In genomic region chr6:138987643-138988468, GRCh38 we compare ENCODE assay signal across 2 cellular contexts.
TF ChIP-seq lines count a peak whose summit lies in the region.

TSS of gene REPS1 (minus strand) at chr6:138988253. CDS start at chr6:138987682, 571 bp downstream.

TF ChIP-seq in HCT116, 20 proteins besides CTCF, POLR2A, EP300 and RAD21 (continued from another document):
- TF ChIP-seq SRF (IDR thresholded peaks at IDR 0.05; ENCODE audit: low read depth) (no peak), ATF3 (IDR thresholded peaks at IDR 0.05) (no peak), YY1 (IDR thresholded peaks at IDR 0.05; ENCODE audit: extremely low read depth, insufficient replicate concordance, low read depth, low read length) (peak; percentile 88), EGR1 (IDR thresholded peaks at IDR 0.05; ENCODE audit: low read depth) (peak; percentile 50; the same call in 1 of the 2 replicates), REST (IDR thresholded peaks at IDR 0.05; ENCODE audit: low read depth) (no peak), ZFX (IDR thresholded peaks at IDR 0.05) (peak; percentile 95), FOSL1 (IDR thresholded peaks at IDR 0.05; ENCODE audit: low read depth) (no peak), EZH2 (IDR thresholded peaks at IDR 0.05) (no peak), ELF1 (IDR thresholded peaks at IDR 0.05; ENCODE audit: borderline replicate concordance, low read depth) (peak; percentile 57), MAX (IDR thresholded peaks at IDR 0.05) (peak; percentile 76), SP1 (IDR thresholded peaks at IDR 0.05; ENCODE audit: low read depth) (peak; percentile 16; the same call in 1 of the 2 replicates), POLR2AphosphoS5 (IDR thresholded peaks at IDR 0.05; ENCODE audit: low read depth, low read length) (peak; percentile 88), JUND (IDR thresholded peaks at IDR 0.05) (no peak)

TF ChIP-seq in SK-N-SH, 30 proteins besides CTCF, POLR2A, EP300 and RAD21 (continued from another document):
- TF ChIP-seq PBX3 (IDR thresholded peaks at IDR 0.05) = no peak
- no peak for TF ChIP-seq NFIC (IDR thresholded peaks at IDR 0.05; ENCODE audit: borderline replicate concordance)
- TF ChIP-seq REST (IDR thresholded peaks at IDR 0.05; ENCODE audit: low read depth, low read length) = no peak
- TF ChIP-seq FOSL2 (IDR thresholded peaks at IDR 0.05; ENCODE audit: borderline replicate concordance, low read depth) = no peak
- TF ChIP-seq TAF1 (IDR thresholded peaks at IDR 0.05; ENCODE audit: borderline replicate concordance, low read depth, low read length) = peak; percentile 85
- TF ChIP-seq USF2 (IDR thresholded peaks at IDR 0.05; ENCODE audit: borderline replicate concordance, low read depth, low read length) = no peak
- peak; percentile 88 for TF ChIP-seq CHD2 (IDR thresholded peaks at IDR 0.05; ENCODE audit: low read length, partially characterized antibody)
- TF ChIP-seq FOXM1 (IDR thresholded peaks at IDR 0.05; ENCODE audit: low read depth) = no peak
- peak; percentile 69 for TF ChIP-seq MXI1 (IDR thresholded peaks at IDR 0.05; ENCODE audit: low read depth, low read length)
- TF ChIP-seq ELF1 (IDR thresholded peaks at IDR 0.05) = peak; percentile 51; the same call in 1 of the 2 replicates
- TF ChIP-seq ZBTB33 (IDR thresholded peaks at IDR 0.05; ENCODE audit: borderline replicate concordance, low read depth) = peak; percentile 86
- TF ChIP-seq GABPA (IDR thresholded peaks at IDR 0.05; ENCODE audit: low read depth) = peak; percentile 30; the same call in 1 of the 2 replicates
- no peak for TF ChIP-seq IRF3 (IDR thresholded peaks at IDR 0.05; ENCODE audit: low read depth, low read length)
